30 cellular contexts compared by ENCODE assay signal in the genomic region with DNA sequence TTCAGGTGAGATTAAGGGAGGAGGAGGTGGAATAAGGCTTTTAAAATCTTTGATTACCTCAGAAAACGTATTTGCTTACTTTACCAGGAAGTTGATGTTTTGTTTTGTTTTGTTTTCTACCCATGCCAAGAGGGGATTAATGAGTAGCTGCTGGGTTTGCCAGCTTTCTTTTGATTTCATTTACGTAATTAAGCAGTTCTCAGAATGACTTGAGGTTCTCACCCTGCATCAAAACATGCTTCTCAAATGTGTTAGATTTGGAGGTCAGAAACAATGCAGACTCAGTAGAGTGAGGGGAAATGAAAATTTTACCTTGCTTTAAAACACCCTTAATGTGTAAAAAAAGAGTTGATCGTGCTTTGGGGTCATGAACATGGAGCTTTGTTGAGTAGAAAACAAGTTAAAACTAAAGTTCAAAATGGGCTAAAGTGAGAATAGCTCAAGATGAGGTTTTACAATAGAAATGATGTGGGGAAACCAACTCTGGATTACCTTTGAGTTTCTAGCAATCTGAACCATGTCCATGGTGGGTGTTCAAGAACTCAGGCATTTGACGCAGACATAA.
A peak's percentile ranks its signal among the peaks of the same experiment; 100 is the strongest.
DNase-seq lines count a peak whose midpoint lies in the region; ATAC-seq lines count a peak whose summit lies in the region.
"Had no signal": no experiment of that assay in that cellular context is flagged by ENCODE, and none has a peak within 500 bp of the region (broad histone marks: within the 10 kb centered on the region; RNA-seq: fewer than 3 reads in every experiment).

No MANE protein-coding gene starts in this region.

- H3K4ac ChIP-seq in trophoblast cell (ENCODE audit: low read depth, low read length): no peak overlapping the region

- peaks cover 13 to 16% of the 10 kb centered on the region in 2 experiments for H3K4me1 ChIP-seq in trophoblast cell (ENCODE audit: control insufficient read depth in 1 of 2, insufficient read depth in 2 of 2, low read length in 2 of 2)
- H3K4me1 ChIP-seq: right lobe of liver, uterus had no signal

- no peak overlapping the region for H2BK120ac ChIP-seq in trophoblast cell (ENCODE audit: insufficient read depth, low read length, poor library complexity)

- no peak overlapping the region for H3K14ac ChIP-seq in trophoblast cell (ENCODE audit: low read length)

- H2BK12ac ChIP-seq in trophoblast cell (ENCODE audit: low read length): no peak overlapping the region

- no peaks in the 10 kb centered on the region for H3K79me2 ChIP-seq in trophoblast cell (ENCODE audit: control insufficient read depth, insufficient read depth, low read length, poor library complexity)

- peak; percentile 66 for ATAC-seq in GM21619 (IDR thresholded peaks at IDR 0.05; ENCODE audit: unreplicated experiment)
- peak; percentile 29 for ATAC-seq in effector memory CD8-positive, alpha-beta T cell (replicated peaks)
- ATAC-seq in HG02623 (IDR thresholded peaks at IDR 0.05; ENCODE audit: unreplicated experiment): no peak
- ATAC-seq: right lobe of liver; stimulated activated naive CD8-positive, alpha-beta T cell treated with anti-CD3 and anti-CD28 coated beads, Interleukin-15, amount 100 ng/mL, for 72 hours; WTC11 had no signal

- peaks cover 22% of the 10 kb centered on the region for H3K4me1 Mint-ChIP-seq in activated T-cell treated with anti-CD3 and anti-CD28 coated beads, Interleukin-2, amount 50 U/mL, for 24 hours (ENCODE audit: low read depth)
- peaks cover 0 to 7% of the 10 kb centered on the region in 2 donors for H3K4me1 Mint-ChIP-seq in effector memory CD8-positive, alpha-beta T cell (ENCODE audit: low read depth in 2 of 2)
- H3K4me1 Mint-ChIP-seq: WTC11 had no signal

- no peak overlapping the region for H2AFZ ChIP-seq in trophoblast cell (ENCODE audit: insufficient read depth, low read length, poor library complexity)
- H2AFZ ChIP-seq: PC-9 had no signal

- no peak overlapping the region for H3K27ac ChIP-seq in trophoblast cell (ENCODE audit: low read depth, low read length)
- H3K27ac ChIP-seq: left ventricle myocardium inferior, neutrophil, PC-9, right lobe of liver, SK-N-MC, thoracic aorta, uterus had no signal

- no peaks in the 10 kb centered on the region for H3K9me3 Mint-ChIP-seq in activated T-cell treated with anti-CD3 and anti-CD28 coated beads, Interleukin-2, amount 50 U/mL, for 24 hours
- H3K9me3 Mint-ChIP-seq in effector memory CD8-positive, alpha-beta T cell: no peaks in the 10 kb centered on the region
- H3K9me3 Mint-ChIP-seq: activated T-cell treated with anti-CD3 and anti-CD28 coated beads, Interleukin-2, amount 50 U/mL, for 4 hours; CD8-positive, alpha-beta memory T cell; stimulated activated naive CD8-positive, alpha-beta T cell treated with anti-CD3 and anti-CD28 coated beads, Interleukin-15, amount 100 ng/mL, for 72 hours; WTC11 had no signal

- no peaks in the 10 kb centered on the region for H3K27me3 Mint-ChIP-seq in activated T-cell treated with anti-CD3 and anti-CD28 coated beads, Interleukin-2, amount 50 U/mL, for 24 hours
- H3K27me3 Mint-ChIP-seq in effector memory CD8-positive, alpha-beta T cell: no peaks in the 10 kb centered on the region
- H3K27me3 Mint-ChIP-seq: CD8-positive, alpha-beta memory T cell; stimulated activated naive CD8-positive, alpha-beta T cell treated with anti-CD3 and anti-CD28 coated beads, Interleukin-15, amount 100 ng/mL, for 72 hours had no signal

- no peaks in the 10 kb centered on the region for H3K9me3 ChIP-seq in trophoblast cell (ENCODE audit: insufficient read depth, low read depth, low read length)
- H3K9me3 ChIP-seq: left ventricle myocardium inferior, neutrophil, right lobe of liver, thoracic aorta, uterus had no signal

- peaks cover 14% of the 10 kb centered on the region for H3K79me1 ChIP-seq in trophoblast cell (ENCODE audit: low read length)

- H3K4me2 ChIP-seq in trophoblast cell (ENCODE audit: low read length): no peak overlapping the region
- H3K4me2 ChIP-seq: PC-9 had no signal

- no peak overlapping the region for H4K8ac ChIP-seq in trophoblast cell (ENCODE audit: low read depth, low read length)

- H4K91ac ChIP-seq in trophoblast cell (ENCODE audit: low read depth, low read length): no peak overlapping the region

- H3K18ac ChIP-seq in trophoblast cell (ENCODE audit: low read length): no peak overlapping the region

- no peak overlapping the region for H3K4me3 Mint-ChIP-seq in activated T-cell treated with anti-CD3 and anti-CD28 coated beads, Interleukin-2, amount 50 U/mL, for 24 hours
- H3K4me3 Mint-ChIP-seq in effector memory CD8-positive, alpha-beta T cell: no peak overlapping the region
- H3K4me3 Mint-ChIP-seq: activated T-cell treated with anti-CD3 and anti-CD28 coated beads, Interleukin-2, amount 50 U/mL, for 4 hours; CD8-positive, alpha-beta memory T cell; stimulated activated naive CD8-positive, alpha-beta T cell treated with anti-CD3 and anti-CD28 coated beads, Interleukin-15, amount 100 ng/mL, for 72 hours; WTC11 had no signal

- H3K23ac ChIP-seq in trophoblast cell (ENCODE audit: low read length): no peak overlapping the region

- H4K12ac ChIP-seq in trophoblast cell (ENCODE audit: low read depth, low read length): no peak overlapping the region

- no CpG with 5 or more reads among the region's 4 CpGs for WGBS in trophoblast cell (ENCODE audit: extremely low coverage, insufficient coverage, insufficient read length)

- H3K27me3 ChIP-seq in trophoblast cell (ENCODE audit: insufficient read depth, low read length): no peaks in the 10 kb centered on the region
- H3K27me3 ChIP-seq: neutrophil, right lobe of liver, uterus had no signal

- H2BK5ac ChIP-seq in trophoblast cell (ENCODE audit: low read depth, low read length, poor library complexity): no peak overlapping the region

- DNase-seq in activated T-cell treated with anti-CD3 and anti-CD28 coated beads, Interleukin-2, amount 50 U/mL, for 24 hours: no peak
- DNase-seq in activated T-cell treated with anti-CD3 and anti-CD28 coated beads, Interleukin-2, amount 50 U/mL, for 1 hour: no peak
- no peak for DNase-seq in effector memory CD8-positive, alpha-beta T cell
- no peak for DNase-seq in NCI-H1105 (lab: John Stamatoyannopoulos, UW)
- no peak for DNase-seq in trophoblast cell
- no peak for DNase-seq in HT-29 (ENCODE audit: low spot score)
- DNase-seq: activated CD8-positive, alpha-beta memory T cell treated with anti-CD3 and anti-CD28 coated beads for 24 hours; activated naive CD4-positive, alpha-beta T cell treated with Interleukin-2 at 50 U/mL for 16 hours; activated T-cell treated with anti-CD3 and anti-CD28 coated beads, Interleukin-2, amount 50 U/mL, for 4 hours; CD8-positive, alpha-beta memory T cell; central memory CD4-positive, alpha-beta T cell; DMS 273 treated with DMSO at 0.1 percent for 48 hours; erythroblast; H7; Kasumi-1; left ventricle myocardium inferior; NCI-H1436; NCI-H226; PC-9; posterior cingulate gyrus; right lobe of liver; stimulated activated CD8-positive, alpha-beta memory T cell treated with anti-CD3 and anti-CD28 coated beads, Interleukin-4, amount 100 ng/mL, for 48 hours; stimulated activated naive CD8-positive, alpha-beta T cell treated with anti-CD3 and anti-CD28 coated beads, Interleukin-15, amount 100 ng/mL, for 72 hours; uterus had no signal

- peak overlapping the region; percentile 12 for H3K27ac Mint-ChIP-seq in activated T-cell treated with anti-CD3 and anti-CD28 coated beads, Interleukin-2, amount 50 U/mL, for 24 hours
- H3K27ac Mint-ChIP-seq in effector memory CD8-positive, alpha-beta T cell: peak overlapping the region in 1 of 2 donors; percentile 9
- H3K27ac Mint-ChIP-seq: stimulated activated naive CD8-positive, alpha-beta T cell treated with anti-CD3 and anti-CD28 coated beads, Interleukin-15, amount 100 ng/mL, for 72 hours; WTC11 had no signal

- H3K9ac ChIP-seq in trophoblast cell (ENCODE audit: low read length): no peak overlapping the region

- H3K36me3 ChIP-seq in trophoblast cell (ENCODE audit: control insufficient read depth in 1 of 2, insufficient read depth in 2 of 2, low read length in 2 of 2): no peaks in the 10 kb centered on the region
- H3K36me3 ChIP-seq: left ventricle myocardium inferior, neutrophil, right lobe of liver, thoracic aorta, uterus had no signal

- H2AK5ac ChIP-seq in trophoblast cell (ENCODE audit: low read length): no peak overlapping the region

- no peak overlapping the region for H3K4me3 ChIP-seq in trophoblast cell (ENCODE audit: low read depth, low read length)
- H3K4me3 ChIP-seq: left ventricle myocardium inferior, PC-9, right lobe of liver, SK-N-MC, thoracic aorta, uterus had no signal

- H3K36me3 Mint-ChIP-seq in activated T-cell treated with anti-CD3 and anti-CD28 coated beads, Interleukin-2, amount 50 U/mL, for 24 hours (ENCODE audit: low read depth): no peaks in the 10 kb centered on the region
- no peaks in the 10 kb centered on the region for H3K36me3 Mint-ChIP-seq in effector memory CD8-positive, alpha-beta T cell (ENCODE audit: insufficient read depth)
- H3K36me3 Mint-ChIP-seq: WTC11 had no signal
